In genomic region chr20:32510120-32510600, GRCh38 we compare ENCODE assay signal across 10 cellular contexts.
A peak's percentile ranks its signal among the peaks of the same experiment; 100 is the strongest.
DNase-seq lines count a peak whose midpoint lies in the region; ATAC-seq, FAIRE-seq and TF ChIP-seq lines count a peak whose summit lies in the region.
"Had no signal": no experiment of that assay in that cellular context is flagged by ENCODE, and none has a peak within 500 bp of the region (broad histone marks: within the 10 kb centered on the region; RNA-seq: fewer than 3 reads in every experiment).

No MANE protein-coding gene starts in this region.

- peaks cover 18% of the 10 kb centered on the region for H3K36me3 Mint-ChIP-seq in effector memory CD8-positive, alpha-beta T cell (ENCODE audit: insufficient read depth)

- ATAC-seq in DND-41 (ENCODE audit: insufficient read depth, low read depth) = peak; percentile 59
- peak; percentile 11 for ATAC-seq in effector memory CD8-positive, alpha-beta T cell (replicated peaks)
- no peak for ATAC-seq in GM19328 (IDR thresholded peaks at IDR 0.05; ENCODE audit: unreplicated experiment)
- no peak for ATAC-seq in HG03354 (IDR thresholded peaks at IDR 0.05; ENCODE audit: poor library complexity, severe bottlenecking, unreplicated experiment)

- no peaks in the 10 kb centered on the region for H3F3A ChIP-seq in OCI-LY1 (ENCODE audit: insufficient read depth, low read length)

- peaks cover 63% of the 10 kb centered on the region for H3K4me1 ChIP-seq in DND-41 (ENCODE audit: insufficient read depth, low read length)
- peaks cover 47% of the 10 kb centered on the region for H3K4me1 ChIP-seq in OCI-LY1 (ENCODE audit: insufficient read depth, low read length, severe bottlenecking)
- H3K4me1 ChIP-seq in osteoblast (ENCODE audit: insufficient read depth, low read length) = no peaks in the 10 kb centered on the region

- H3K4me3 ChIP-seq in DND-41 (ENCODE audit: low read depth in 1 of 2, low read length in 2 of 2) = peak overlapping the region in 1 of 2 experiments; percentile 48; a peak in 2 of 4 replicates
- H3K4me3 ChIP-seq in OCI-LY1 (ENCODE audit: low read depth, low read length, poor library complexity, severe bottlenecking) = peak overlapping the region; percentile 24
- H3K4me3 ChIP-seq in osteoblast (ENCODE audit: insufficient read depth, low read length) = no peak overlapping the region

- H3K79me2 ChIP-seq in DND-41 (ENCODE audit: insufficient read depth, low read length) (peaks cover 27% of the 10 kb centered on the region), OCI-LY1 (ENCODE audit: insufficient read depth, low read length) (no peaks in the 10 kb centered on the region), osteoblast (ENCODE audit: insufficient read depth, low read length) (no peaks in the 10 kb centered on the region)

- peak overlapping the region; percentile 84 to 96 for H3K27ac Mint-ChIP-seq in effector memory CD8-positive, alpha-beta T cell

- no peak for FAIRE-seq in GM12892 (lab: Jason Lieb, UNC)
- FAIRE-seq: RCC 7860 had no signal

- TF ChIP-seq POLR2A in GM12892 (IDR thresholded peaks at IDR 0.05; ENCODE audit: low read depth, low read length) = no peak

- H3K27ac ChIP-seq in DND-41 (ENCODE audit: low read length) (peak overlapping the region; percentile 95), OCI-LY1 (ENCODE audit: low read depth, low read length, poor library complexity, severe bottlenecking) (peak overlapping the region; percentile 86), osteoblast (ENCODE audit: low read depth, low read length) (no peak overlapping the region)

- TF ChIP-seq CTCF in DND-41 (IDR thresholded peaks at IDR 0.05; ENCODE audit: borderline replicate concordance, extremely low read depth, low read length, poor library complexity, severe bottlenecking) = no peak
- TF ChIP-seq CTCF in OCI-LY1 (IDR thresholded peaks at IDR 0.05; ENCODE audit: low read length) = no peak
- TF ChIP-seq CTCF in osteoblast (IDR thresholded peaks at IDR 0.05; ENCODE audit: extremely low read depth, low read depth, low read length) = no peak

- H3K4me3 Mint-ChIP-seq in effector memory CD8-positive, alpha-beta T cell = peak overlapping the region; percentile 55 to 79

- peak overlapping the region; percentile 60 for H3K9ac ChIP-seq in DND-41 (ENCODE audit: low read depth, low read length)
- H3K9ac ChIP-seq in OCI-LY1 (ENCODE audit: low read length) = peak overlapping the region; percentile 9; the same call in 1 of the 2 replicates

- H3K9me2 ChIP-seq in OCI-LY1 (ENCODE audit: low read depth, low read length) = no peaks in the 10 kb centered on the region

- no peaks in the 10 kb centered on the region for H3K27me3 Mint-ChIP-seq in effector memory CD8-positive, alpha-beta T cell

- DNase-seq in DND-41 (peak; percentile 62), osteoblast (ENCODE audit: insufficient read length, low spot score, missing footprints) (peak; percentile 76), GM12892 (ENCODE audit: insufficient read length) (no peak)
- DNase-seq in effector memory CD8-positive, alpha-beta T cell = no peak
- DNase-seq: DMS53, hippocampal formation had no signal

- H4K20me1 ChIP-seq in DND-41 (ENCODE audit: insufficient read depth, low read length) = no peaks in the 10 kb centered on the region
- no peaks in the 10 kb centered on the region for H4K20me1 ChIP-seq in OCI-LY1 (ENCODE audit: insufficient read depth, low read length)
- H4K20me1 ChIP-seq in osteoblast (ENCODE audit: insufficient read depth, low read length) = no peaks in the 10 kb centered on the region

- peak overlapping the region; percentile 66 for H3K4me2 ChIP-seq in DND-41 (ENCODE audit: insufficient read depth, low read length)
- H3K4me2 ChIP-seq in OCI-LY1 (ENCODE audit: low read length) = peak overlapping the region; percentile 51
- no peak overlapping the region for H3K4me2 ChIP-seq in osteoblast (ENCODE audit: insufficient read depth, low read length)

- H3K4me1 Mint-ChIP-seq in effector memory CD8-positive, alpha-beta T cell (ENCODE audit: low read depth in 2 of 2) = peaks cover 36 to 60% of the 10 kb centered on the region in 2 donors

- H2AFZ ChIP-seq in DND-41 (ENCODE audit: low read depth, low read length) (peak overlapping the region; percentile 37), OCI-LY1 (ENCODE audit: low read length) (no peak overlapping the region), osteoblast (ENCODE audit: low read length) (no peak overlapping the region)

- H3K27me3 ChIP-seq in DND-41 (ENCODE audit: insufficient read depth, low read length, poor library complexity) = no peaks in the 10 kb centered on the region
- no peaks in the 10 kb centered on the region for H3K27me3 ChIP-seq in OCI-LY1 (ENCODE audit: insufficient read depth, low read length)
- peaks cover 5% of the 10 kb centered on the region for H3K27me3 ChIP-seq in osteoblast (ENCODE audit: insufficient read depth, low read length)

- peaks cover 7% of the 10 kb centered on the region for H3K36me3 ChIP-seq in DND-41 (ENCODE audit: insufficient read depth, low read length)
- no peaks in the 10 kb centered on the region for H3K36me3 ChIP-seq in OCI-LY1 (ENCODE audit: insufficient read depth, low read length)
- no peaks in the 10 kb centered on the region for H3K36me3 ChIP-seq in osteoblast (ENCODE audit: insufficient read depth, low read length)

- no peaks in the 10 kb centered on the region for H3K9me3 ChIP-seq in DND-41 (ENCODE audit: insufficient read depth, low read length, severe bottlenecking)
- H3K9me3 ChIP-seq in OCI-LY1 (ENCODE audit: low read length) = no peaks in the 10 kb centered on the region
- H3K9me3 ChIP-seq in osteoblast (ENCODE audit: low read depth, low read length) = no peaks in the 10 kb centered on the region

- no peaks in the 10 kb centered on the region for H3K9me3 Mint-ChIP-seq in effector memory CD8-positive, alpha-beta T cell

Comparison
In these comparisons a context has a peak if more than half of its experiments do, and no peak if none do; other contexts are left out.
1. ATAC-seq: peak in DND-41 (single experiment) and effector memory CD8-positive, alpha-beta T cell (single experiment); none in GM19328 (single experiment) and HG03354 (single experiment).
2. DNase-seq: peak in DND-41 (single experiment) and osteoblast (single experiment); none in effector memory CD8-positive, alpha-beta T cell (0 of 3) and GM12892 (single experiment).